Comparison of ENCODE assay signal across 8 cellular contexts in genomic region chr16:27202923-27203428, GRCh38. TPM values are rescaled to one million over a fixed set of nuclear protein-coding genes. Genes with fewer than 3 reads are reported as not detected.
DNase-seq lines count a peak whose midpoint lies in the region; ATAC-seq and TF ChIP-seq lines count a peak whose summit lies in the region.

No MANE protein-coding gene starts in this region.

- no peak overlapping the region for H3K23ac ChIP-seq in neuronal stem cell (ENCODE audit: low read depth, low read length, poor library complexity)

- peak overlapping the region; percentile 88 for H3K27ac ChIP-seq in OCI-LY3 (ENCODE audit: low read length)
- H3K27ac ChIP-seq in endodermal cell (ENCODE audit: low read depth, low read length): peak overlapping the region; percentile 91
- H3K27ac ChIP-seq in neuronal stem cell (replicated peaks; ENCODE audit: low read length): peak overlapping the region; percentile 49

- peak overlapping the region; percentile 29 for H3K18ac ChIP-seq in neuronal stem cell (ENCODE audit: low read length)

- H2AFZ ChIP-seq in OCI-LY3 (ENCODE audit: low read depth, low read length): no peak overlapping the region
- H2AFZ ChIP-seq in neuronal stem cell (ENCODE audit: low read length): peak overlapping the region; percentile 86

- H3K9me3 ChIP-seq in OCI-LY3 (ENCODE audit: insufficient read depth, low read length) (peaks cover 7% of the 10 kb centered on the region; the same call in 1 of the 2 replicates), endodermal cell (ENCODE audit: control insufficient read depth, low read length) (no peaks in the 10 kb centered on the region), neuronal stem cell (replicated peaks in 1 of 2; ENCODE audit: control insufficient read depth in 2 of 2, insufficient read depth in 1 of 2, low read depth in 1 of 2, low read length in 2 of 2) (no peaks in the 10 kb centered on the region)

- H2BK12ac ChIP-seq in neuronal stem cell (ENCODE audit: low read length): no peak overlapping the region

- H3K14ac ChIP-seq in neuronal stem cell (ENCODE audit: low read length): no peak overlapping the region

- H4K20me1 ChIP-seq in OCI-LY3 (ENCODE audit: insufficient read depth, low read length): no peaks in the 10 kb centered on the region

- intact Hi-C loops in CD14-positive monocyte (cut with micrococcal nuclease): loop anchor here in 1 of 2 donors (10.0 kb wide), 1 partner anchor 342 kb away; the partner anchor contains the start of gene GTF3C1

- H3K4me3 ChIP-seq in OCI-LY3 (ENCODE audit: low read length) (peak overlapping the region; percentile 92), endodermal cell (ENCODE audit: low read length) (peak overlapping the region; percentile 91), neuronal stem cell (ENCODE audit: low read length in 2 of 2) (peak overlapping the region; percentile 69 to 91)

- no peak overlapping the region for H2BK15ac ChIP-seq in neuronal stem cell (ENCODE audit: low read length)

- H3K27me3 Mint-ChIP-seq in CD14-positive monocyte (ENCODE audit: low read depth in 3 of 3) (peaks cover 0 to 2% (median 0%) of the 10 kb centered on the region in 3 donors), endodermal cell (ENCODE audit: insufficient read depth) (no peaks in the 10 kb centered on the region)

- H3K4me3 Mint-ChIP-seq in CD14-positive monocyte (peak overlapping the region; percentile 90 to 98), endodermal cell (peak overlapping the region; percentile 89)

- peak overlapping the region; percentile 43 for H4K8ac ChIP-seq in neuronal stem cell (ENCODE audit: low read depth, low read length)

- H2AK5ac ChIP-seq in neuronal stem cell (ENCODE audit: low read depth, low read length): no peak overlapping the region

- peaks cover 6% of the 10 kb centered on the region for H3K27me3 ChIP-seq in OCI-LY3 (ENCODE audit: low read depth, low read length)
- H3K27me3 ChIP-seq in endodermal cell (ENCODE audit: control insufficient read depth, insufficient read depth, low read length, poor library complexity, severe bottlenecking): no peaks in the 10 kb centered on the region
- no peaks in the 10 kb centered on the region for H3K27me3 ChIP-seq in neuronal stem cell (ENCODE audit: control insufficient read depth in 3 of 3, insufficient read depth in 3 of 3, low read depth in 1 of 3, low read length in 3 of 3)

- H2BK5ac ChIP-seq in neuronal stem cell (ENCODE audit: low read length): no peak overlapping the region

- no peak overlapping the region for H2BK120ac ChIP-seq in neuronal stem cell (ENCODE audit: low read depth, low read length)

- no peak overlapping the region for H3K4ac ChIP-seq in neuronal stem cell (ENCODE audit: low read length)

- H3K36me3 Mint-ChIP-seq in CD14-positive monocyte (peaks cover 0 to 10% of the 10 kb centered on the region in 2 donors), endodermal cell (ENCODE audit: low read depth) (no peaks in the 10 kb centered on the region)

- H3K9ac ChIP-seq in OCI-LY3 (ENCODE audit: low read length): peak overlapping the region; percentile 85
- H3K9ac ChIP-seq in endodermal cell (ENCODE audit: extremely low read depth, low read length, poor library complexity, severe bottlenecking): peak overlapping the region; percentile 87
- peak overlapping the region; percentile 64 for H3K9ac ChIP-seq in neuronal stem cell (ENCODE audit: low read depth, low read length, poor library complexity)

- H3K36me3 ChIP-seq in OCI-LY3 (replicated peaks; ENCODE audit: low read depth, low read length): no peaks in the 10 kb centered on the region
- H3K36me3 ChIP-seq in endodermal cell (ENCODE audit: control insufficient read depth, insufficient read depth, low read length): no peaks in the 10 kb centered on the region
- H3K36me3 ChIP-seq in neuronal stem cell (replicated peaks in 1 of 2; ENCODE audit: control insufficient read depth in 2 of 2, insufficient read depth in 2 of 2, low read length in 2 of 2): peaks cover 2 to 3% of the 10 kb centered on the region in 2 donors

- peaks cover 35% of the 10 kb centered on the region for H3K4me1 Mint-ChIP-seq in CD14-positive monocyte
- H3K4me1 Mint-ChIP-seq in endodermal cell: peaks cover 40% of the 10 kb centered on the region

- H3K9me3 Mint-ChIP-seq in CD14-positive monocyte (no peaks in the 10 kb centered on the region), endodermal cell (peaks cover 24% of the 10 kb centered on the region)

- peaks cover 15% of the 10 kb centered on the region for H3K79me2 ChIP-seq in OCI-LY3 (ENCODE audit: low read length)

- DNase-seq in CD14-positive monocyte (ENCODE audit: low spot score): no peak
- DNase-seq in endodermal cell: no peak
- DNase-seq in neuronal stem cell (ENCODE audit: low spot score): peak; percentile 5
- DNase-seq in NCI-H2227 treated with DMSO at 0.1 percent for 48 hours (lab: John Stamatoyannopoulos, UW): no peak
- DNase-seq in NCI-H446 treated with DMSO at 0.1 percent for 48 hours (lab: John Stamatoyannopoulos, UW): no peak
- DNase-seq in SK-N-DZ (ENCODE audit: low spot score): no peak

- TF ChIP-seq CTCF in CD14-positive monocyte (IDR thresholded peaks at IDR 0.05): no peak
- TF ChIP-seq CTCF in OCI-LY3 (IDR thresholded peaks at IDR 0.05; ENCODE audit: low read depth, low read length): no peak
- no peak for TF ChIP-seq CTCF in endodermal cell (conservative IDR thresholded peaks at IDR 0.05)

- H4K91ac ChIP-seq in neuronal stem cell (ENCODE audit: low read depth, low read length, poor library complexity): peak overlapping the region; percentile 47

- H3K4me2 ChIP-seq in OCI-LY3 (ENCODE audit: low read length) (peak overlapping the region; percentile 71), neuronal stem cell (ENCODE audit: insufficient read depth, low read length, poor library complexity, severe bottlenecking) (peak overlapping the region; percentile 58)

- ATAC-seq in HG03520 (IDR thresholded peaks at IDR 0.05; ENCODE audit: unreplicated experiment): no peak

- peaks cover 31% of the 10 kb centered on the region for H3K4me1 ChIP-seq in OCI-LY3 (ENCODE audit: low read length)
- peaks cover 11% of the 10 kb centered on the region for H3K4me1 ChIP-seq in endodermal cell (ENCODE audit: control insufficient read depth, insufficient read depth, low read length)
- H3K4me1 ChIP-seq in neuronal stem cell (ENCODE audit: control insufficient read depth in 2 of 2, insufficient read depth in 1 of 2, low read depth in 1 of 2, low read length in 2 of 2): peaks cover 5 to 7% of the 10 kb centered on the region in 2 donors

- WGBS in endodermal cell (ENCODE audit: insufficient coverage in 1 of 2, insufficient read length in 1 of 2), 2 experiments: 36 to 49% methylated on average over 7 to 11 of the region's 11 CpGs
- WGBS in neuronal stem cell (ENCODE audit: extremely low coverage in 2 of 2, insufficient read length in 2 of 2, insufficient replicate concordance in 1 of 2), 2 donors: no CpG with 5 or more reads among the region's 11 CpGs

- H3K79me1 ChIP-seq in neuronal stem cell (ENCODE audit: low read depth, low read length): no peaks in the 10 kb centered on the region

- peak overlapping the region; percentile 99 to 100 (median 99) for H3K27ac Mint-ChIP-seq in CD14-positive monocyte
- peak overlapping the region; percentile 100 for H3K27ac Mint-ChIP-seq in endodermal cell

RNA-seq across cellular contexts. Expression of gene KDM8, which starts 0.3 kb away (rescaled TPM):
- 1 to 10 TPM in 1 of 2 donors, under 1 TPM in 1; 0.40 to 1.5 TPM for polyA plus RNA-seq in CD14-positive monocyte
- total RNA-seq in endodermal cell: 10 to 100 TPM; 11.0 to 12.1 TPM
- 9.1 TPM for polyA plus RNA-seq in endodermal cell (2013, experiment 1 of 2)
- 6.2 TPM for polyA plus RNA-seq in endodermal cell (2013, experiment 2 of 2)
- 5.1 TPM for polyA plus RNA-seq in neuronal stem cell (2013, experiment 1 of 2)
- 4.5 TPM for polyA plus RNA-seq in neuronal stem cell (2013, experiment 2 of 2)
- polyA plus RNA-seq in SK-N-DZ (2014; cell fraction: cytosol; rRNA removed): 5.0 and 15.0 TPM in 2 replicates
- polyA plus RNA-seq in SK-N-DZ (2014; cell fraction: nucleus; rRNA removed): 3.5 and 4.6 TPM in 2 replicates
